In the genomic region with DNA sequence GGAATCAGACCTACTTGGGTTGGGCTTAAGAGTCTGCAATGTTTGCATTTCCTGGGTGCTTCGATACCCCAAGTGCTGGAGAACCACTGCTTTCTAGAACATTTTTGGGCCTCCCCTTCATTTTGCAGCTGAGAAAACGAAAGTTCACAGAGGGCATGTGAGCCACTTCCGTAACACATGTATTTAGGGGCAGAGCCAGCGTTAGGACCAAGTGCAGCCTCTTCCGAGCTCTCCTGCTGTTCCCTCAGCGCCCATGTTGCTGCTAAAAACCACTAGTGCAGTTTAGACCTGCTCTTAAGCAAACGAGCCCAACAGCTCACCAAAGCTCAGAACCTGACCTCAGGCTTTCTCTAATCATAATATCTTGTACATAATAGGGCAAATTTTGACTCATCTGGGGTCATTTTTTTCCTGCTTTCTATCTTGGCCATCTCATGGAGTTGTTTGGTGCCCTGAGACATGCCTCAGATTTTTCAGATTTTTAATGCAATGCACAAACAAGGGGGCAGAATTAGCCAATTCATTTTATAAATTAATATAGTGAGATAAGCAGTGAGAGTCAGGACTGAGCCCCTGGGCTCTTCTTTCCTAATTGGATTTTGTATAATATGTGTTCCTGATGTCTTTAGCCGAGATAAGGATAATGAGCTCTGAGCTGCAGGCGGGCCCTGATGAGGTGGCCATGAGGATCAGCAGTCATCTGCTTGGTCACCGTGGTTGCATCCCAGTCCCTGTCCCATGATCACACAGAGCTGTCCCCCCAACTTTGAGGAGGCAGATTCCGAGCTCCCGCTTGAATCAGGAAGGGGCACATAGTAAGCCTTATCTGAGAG, we compare ENCODE assay signal across 8 cellular contexts. TPM values are rescaled to one million over a fixed set of nuclear protein-coding genes. Genes with fewer than 3 reads are reported as not detected.
DNase-seq lines count a peak whose midpoint lies in the region; ATAC-seq and TF ChIP-seq lines count a peak whose summit lies in the region.

No MANE protein-coding gene starts in this region.

- H3K4me1 ChIP-seq in OCI-LY3 (ENCODE audit: low read length) (peaks cover 17% of the 10 kb centered on the region), ascending aorta (peaks cover 21 to 70% of the 10 kb centered on the region in 2 donors), GM23338 (ENCODE audit: insufficient read depth) (peaks cover 5% of the 10 kb centered on the region)

- H3K4me3 ChIP-seq in OCI-LY3 (ENCODE audit: low read length) (peak overlapping the region; percentile 71), ascending aorta (no peak overlapping the region), GM23338 (no peak overlapping the region)

- no peaks in the 10 kb centered on the region for H3K9me3 ChIP-seq in OCI-LY3 (ENCODE audit: insufficient read depth, low read length)
- H3K9me3 ChIP-seq in ascending aorta: no peaks in the 10 kb centered on the region

- H3F3A ChIP-seq in GM23338 (replicated peaks; ENCODE audit: low read depth): no peaks in the 10 kb centered on the region

- intact Hi-C loops in ascending aorta (cut with DNase I): no loop called here

- H3K27me3 ChIP-seq in OCI-LY3 (ENCODE audit: low read depth, low read length) (no peaks in the 10 kb centered on the region), ascending aorta (no peaks in the 10 kb centered on the region), GM23338 (ENCODE audit: insufficient read depth) (no peaks in the 10 kb centered on the region)

- H4K20me1 ChIP-seq in OCI-LY3 (ENCODE audit: insufficient read depth, low read length) (no peaks in the 10 kb centered on the region), GM23338 (replicated peaks; ENCODE audit: insufficient read depth) (0 out of 2 replicates have a peak, but pooled peaks cover 3% of the 10 kb centered on the region)

- peak overlapping the region; percentile 57 for H3K4me3 Mint-ChIP-seq in natural killer cell treated with Interleukin-12 subunit alpha and Interleukin-12 subunit beta and Interleukin-15 and Interleukin-18, amount 100 ng/mL, for 72 hours
- H3K4me3 Mint-ChIP-seq in GM23338: no peak overlapping the region

- no peaks in the 10 kb centered on the region for H3K9me3 Mint-ChIP-seq in natural killer cell treated with Interleukin-12 subunit alpha and Interleukin-12 subunit beta and Interleukin-15 and Interleukin-18, amount 100 ng/mL, for 72 hours
- no peaks in the 10 kb centered on the region; the same call in 2 of the 3 replicates for H3K9me3 Mint-ChIP-seq in GM23338

- H3K27ac Mint-ChIP-seq in natural killer cell treated with Interleukin-12 subunit alpha and Interleukin-12 subunit beta and Interleukin-15 and Interleukin-18, amount 100 ng/mL, for 72 hours: peak overlapping the region; percentile 51 to 56
- H3K27ac Mint-ChIP-seq in GM23338: no peak overlapping the region

- H3K36me3 ChIP-seq in OCI-LY3 (replicated peaks; ENCODE audit: low read depth, low read length): no peaks in the 10 kb centered on the region
- H3K36me3 ChIP-seq in ascending aorta: no peaks in the 10 kb centered on the region
- no peaks in the 10 kb centered on the region for H3K36me3 ChIP-seq in GM23338 (ENCODE audit: insufficient read depth)

- H2AFZ ChIP-seq in OCI-LY3 (ENCODE audit: low read depth, low read length): peak overlapping the region; percentile 51
- H2AFZ ChIP-seq in GM23338: no peak overlapping the region

- DNase-seq in EH (ENCODE audit: low read depth) (peak; percentile 78), ascending aorta (ENCODE audit: low spot score in 2 of 2) (no peak), GM23338 (ENCODE audit: low spot score) (no peak)
- no peak for DNase-seq in natural killer cell treated with Interleukin-12 subunit alpha and Interleukin-12 subunit beta and Interleukin-15 and Interleukin-18, amount 100 ng/mL, for 72 hours (ENCODE audit: low spot score)

- H3K79me2 ChIP-seq in OCI-LY3 (ENCODE audit: low read length): no peaks in the 10 kb centered on the region
- peaks cover 27% of the 10 kb centered on the region for H3K79me2 ChIP-seq in GM23338 (replicated peaks; ENCODE audit: insufficient read depth)

- peak in 1 of 2 donors; percentile 74 for ATAC-seq in natural killer cell treated with Interleukin-12 subunit alpha and Interleukin-12 subunit beta and Interleukin-15 and Interleukin-18, amount 100 ng/mL, for 72 hours
- ATAC-seq in GM19351 (IDR thresholded peaks at IDR 0.05; ENCODE audit: unreplicated experiment) (no peak), HG03439 (IDR thresholded peaks at IDR 0.05; ENCODE audit: unreplicated experiment) (no peak), GM23338 (no peak), GM18861 (IDR thresholded peaks at IDR 0.05; ENCODE audit: unreplicated experiment) (no peak)

- peak overlapping the region; percentile 54 for H3K9ac ChIP-seq in OCI-LY3 (ENCODE audit: low read length)

- H3K9me2 ChIP-seq in GM23338 (ENCODE audit: insufficient read depth): no peaks in the 10 kb centered on the region

- H3K4me2 ChIP-seq in OCI-LY3 (ENCODE audit: low read length) (peak overlapping the region; percentile 76), GM23338 (no peak overlapping the region)

- H3K27ac ChIP-seq in OCI-LY3 (ENCODE audit: low read length): no peak overlapping the region; the same call in 1 of the 2 replicates
- H3K27ac ChIP-seq in ascending aorta: peak overlapping the region; percentile 16 to 37
- H3K27ac ChIP-seq in GM23338 (ENCODE audit: low read depth): no peak overlapping the region

- peaks cover 6 to 13% of the 10 kb centered on the region in 2 donors for H3K4me1 Mint-ChIP-seq in natural killer cell treated with Interleukin-12 subunit alpha and Interleukin-12 subunit beta and Interleukin-15 and Interleukin-18, amount 100 ng/mL, for 72 hours (ENCODE audit: low read depth in 2 of 2)
- H3K4me1 Mint-ChIP-seq in GM23338: peaks cover 31% of the 10 kb centered on the region

- H3K36me3 Mint-ChIP-seq in natural killer cell treated with Interleukin-12 subunit alpha and Interleukin-12 subunit beta and Interleukin-15 and Interleukin-18, amount 100 ng/mL, for 72 hours: no peaks in the 10 kb centered on the region
- peaks cover 17% of the 10 kb centered on the region; the same call in 2 of the 3 replicates for H3K36me3 Mint-ChIP-seq in GM23338 (ENCODE audit: low read depth)

- TF ChIP-seq CTCF in OCI-LY3 (IDR thresholded peaks at IDR 0.05; ENCODE audit: low read depth, low read length) (no peak), ascending aorta (IDR thresholded peaks at IDR 0.05) (no peak), GM23338 (conservative IDR thresholded peaks at IDR 0.05; ENCODE audit: low read depth in 2 of 2) (no peak)

- H3K27me3 Mint-ChIP-seq in natural killer cell treated with Interleukin-12 subunit alpha and Interleukin-12 subunit beta and Interleukin-15 and Interleukin-18, amount 100 ng/mL, for 72 hours: peaks cover 0 to 4% of the 10 kb centered on the region in 2 donors
- H3K27me3 Mint-ChIP-seq in GM23338 (ENCODE audit: insufficient read depth, low read depth, poor library complexity): peaks cover 10% of the 10 kb centered on the region

TF ChIP-seq in GM23338, 12 proteins besides CTCF, POLR2A, EP300 and RAD21 (continues in another document):
- TF ChIP-seq NANOG (IDR thresholded peaks at IDR 0.05; ENCODE audit: borderline replicate concordance): no peak
- no peak for TF ChIP-seq CREB1 (CRISPR knock-in tag; IDR thresholded peaks at IDR 0.05; ENCODE audit: low read depth)
- no peak for TF ChIP-seq JUNB (IDR thresholded peaks at IDR 0.05; ENCODE audit: unreplicated experiment)
- no peak for TF ChIP-seq EZH2 (IDR thresholded peaks at IDR 0.05; ENCODE audit: low read depth, unreplicated experiment)
- TF ChIP-seq, protein P1, sequence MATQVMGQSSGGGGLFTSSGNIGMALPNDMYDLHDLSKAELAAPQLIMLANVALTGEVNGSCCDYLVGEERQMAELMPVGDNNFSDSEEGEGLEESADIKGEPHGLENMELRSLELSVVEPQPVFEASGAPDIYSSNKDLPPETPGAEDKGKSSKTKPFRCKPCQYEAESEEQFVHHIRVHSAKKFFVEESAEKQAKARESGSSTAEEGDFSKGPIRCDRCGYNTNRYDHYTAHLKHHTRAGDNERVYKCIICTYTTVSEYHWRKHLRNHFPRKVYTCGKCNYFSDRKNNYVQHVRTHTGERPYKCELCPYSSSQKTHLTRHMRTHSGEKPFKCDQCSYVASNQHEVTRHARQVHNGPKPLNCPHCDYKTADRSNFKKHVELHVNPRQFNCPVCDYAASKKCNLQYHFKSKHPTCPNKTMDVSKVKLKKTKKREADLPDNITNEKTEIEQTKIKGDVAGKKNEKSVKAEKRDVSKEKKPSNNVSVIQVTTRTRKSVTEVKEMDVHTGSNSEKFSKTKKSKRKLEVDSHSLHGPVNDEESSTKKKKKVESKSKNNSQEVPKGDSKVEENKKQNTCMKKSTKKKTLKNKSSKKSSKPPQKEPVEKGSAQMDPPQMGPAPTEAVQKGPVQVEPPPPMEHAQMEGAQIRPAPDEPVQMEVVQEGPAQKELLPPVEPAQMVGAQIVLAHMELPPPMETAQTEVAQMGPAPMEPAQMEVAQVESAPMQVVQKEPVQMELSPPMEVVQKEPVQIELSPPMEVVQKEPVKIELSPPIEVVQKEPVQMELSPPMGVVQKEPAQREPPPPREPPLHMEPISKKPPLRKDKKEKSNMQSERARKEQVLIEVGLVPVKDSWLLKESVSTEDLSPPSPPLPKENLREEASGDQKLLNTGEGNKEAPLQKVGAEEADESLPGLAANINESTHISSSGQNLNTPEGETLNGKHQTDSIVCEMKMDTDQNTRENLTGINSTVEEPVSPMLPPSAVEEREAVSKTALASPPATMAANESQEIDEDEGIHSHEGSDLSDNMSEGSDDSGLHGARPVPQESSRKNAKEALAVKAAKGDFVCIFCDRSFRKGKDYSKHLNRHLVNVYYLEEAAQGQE (IDR thresholded peaks at IDR 0.05; ENCODE audit: unreplicated experiment): no peak
- no peak for TF ChIP-seq ZNF331 (CRISPR knock-in tag; IDR thresholded peaks at IDR 0.05; ENCODE audit: low read depth)

RNA-seq across cellular contexts. Expression of a gene that starts 12.9 kb away (rescaled TPM):
- 88.0 TPM for total RNA-seq in ascending aorta
- 10 to 100 TPM; 10.5 to 12.7 TPM for total RNA-seq in natural killer cell treated with Interleukin-12 subunit alpha and Interleukin-12 subunit beta and Interleukin-15 and Interleukin-18, amount 100 ng/mL, for 72 hours
- 8.2 TPM in 2 replicates for total RNA-seq in GM23338 (2014; rRNA removed; shearing (Covaris generic))
- polyA plus RNA-seq in GM23338 (2016; fragmentation: Nextera tagmentation; extraction: Ambion mirVana): 8.4 and 8.6 TPM in 2 replicates

Comparison
In these comparisons a context has a peak if more than half of its experiments do, and no peak if none do; other contexts are left out.
1. H3K27ac ChIP-seq: peak in ascending aorta (2 of 2); none in OCI-LY3 (single experiment) and GM23338 (single experiment).